20 cellular contexts compared by ENCODE assay signal in the genomic region with DNA sequence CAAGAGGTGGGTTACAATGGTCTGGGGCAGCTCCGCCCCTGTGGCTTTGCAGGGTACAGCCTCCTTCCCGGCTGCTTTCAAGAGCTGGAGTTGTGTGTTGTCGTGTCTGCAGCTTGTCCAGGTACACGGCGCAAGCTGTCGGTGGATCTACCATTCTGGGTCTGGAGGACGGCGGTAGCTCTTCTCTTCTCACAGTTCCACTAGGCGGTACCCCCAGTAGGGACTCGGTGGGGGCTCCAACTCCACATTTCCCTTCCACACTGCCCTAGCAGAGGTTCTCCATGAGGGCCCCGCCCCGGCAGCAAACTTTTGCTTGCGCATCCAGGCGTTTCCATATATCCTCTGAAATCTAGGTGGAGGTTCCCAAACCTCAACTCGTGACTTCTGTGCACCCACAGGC. TPM values are rescaled to one million over a fixed set of nuclear protein-coding genes. Genes with fewer than 3 reads are reported as not detected.
DNase-seq lines count a peak whose midpoint lies in the region; ATAC-seq, FAIRE-seq and TF ChIP-seq lines count a peak whose summit lies in the region.
"Had no signal": no experiment of that assay in that cellular context is flagged by ENCODE, and none has a peak within 500 bp of the region (broad histone marks: within the 10 kb centered on the region; RNA-seq: fewer than 3 reads in every experiment).

No MANE protein-coding gene starts in this region.

- H3K27ac ChIP-seq in K562 (ENCODE audit: extremely low read depth, low read depth, low read length): no peak overlapping the region
- H3K27ac ChIP-seq in mammary epithelial cell (ENCODE audit: insufficient read depth, low read depth, low read length): no peak overlapping the region
- H3K27ac ChIP-seq: 22Rv1, A549, C4-2B had no signal

- in situ Hi-C loops in K562 (cut with MboI): no loop called here
- in situ Hi-C loops in mammary epithelial cell (cut with MboI; ENCODE audit: low sequenced_read_pairs in 2 of 2): no loop called here

- POLR2A ChIA-PET in K562 (lab: Yijun Ruan, JAX): interaction anchor here (0.6 to 0.8 kb wide), 3 partner anchors 16 to 100 kb away, joined by 3 to 4 read pairs (median 3); no protein-coding TSS in a partner anchor

- no peak for TF ChIP-seq EP300 in K562 (IDR thresholded peaks at IDR 0.05; ENCODE audit: low read length)

- no peak overlapping the region for H2AFZ ChIP-seq in K562 (ENCODE audit: low read depth, low read length)
- no peak overlapping the region for H2AFZ ChIP-seq in mammary epithelial cell (ENCODE audit: low read depth, low read length)

- no peaks in the 10 kb centered on the region for H3K27me3 ChIP-seq in K562 (ENCODE audit: control insufficient read depth in 2 of 2, insufficient read depth in 2 of 2, low read length in 2 of 2)
- no peaks in the 10 kb centered on the region for H3K27me3 ChIP-seq in mammary epithelial cell (ENCODE audit: insufficient read depth, low read length)

- H3K9ac ChIP-seq in K562 (ENCODE audit: insufficient read depth in 1 of 2, low read depth in 2 of 2, low read length in 2 of 2) (no peak overlapping the region), mammary epithelial cell (ENCODE audit: insufficient read depth, low read length) (no peak overlapping the region)

- TF ChIP-seq POLR2A in K562 (conservative IDR thresholded peaks at IDR 0.05): no peak

- H3K4me3 ChIP-seq in K562 (no peak overlapping the region), mammary epithelial cell (replicated peaks in 1 of 3; ENCODE audit: insufficient read depth in 1 of 3, low read depth in 2 of 3, low read length in 3 of 3) (no peak overlapping the region)
- H3K4me3 ChIP-seq: A549, HAP-1 had no signal

- no peak for ATAC-seq in Right ventricle myocardium inferior
- no peak for ATAC-seq in left ventricle myocardium superior
- 0 out of 3 replicates have a peak, but pooled peaks have one; percentile 6 for ATAC-seq in K562
- ATAC-seq: A549 had no signal

- no TSS peak for BruUV-seq in K562 (replicated peaks; lab: Mats Ljungman, UMichigan)
- no TSS peak for BruUV-seq in mammary epithelial cell (replicated peaks; lab: Mats Ljungman, UMichigan)

- dilution Hi-C loops in mammary epithelial cell (cut with HindIII; ENCODE audit: low sequenced_read_pairs): no loop called here

- FAIRE-seq in K562 (lab: Jason Lieb, UNC): no peak
- FAIRE-seq: A549, GM12892, GM18507 had no signal

- no peak for TF ChIP-seq CTCF in K562 (IDR thresholded peaks at IDR 0.05 in 2 of 3, conservative IDR thresholded peaks at IDR 0.05 in 1 of 3; ENCODE audit: insufficient read depth in 2 of 3, low read depth in 1 of 3, low read length in 3 of 3)
- TF ChIP-seq CTCF in mammary epithelial cell (conservative IDR thresholded peaks at IDR 0.05 in 1 of 2, IDR thresholded peaks at IDR 0.05 in 1 of 2; ENCODE audit: extremely low read depth in 1 of 2, insufficient read depth in 1 of 2, low read depth in 1 of 2, low read length in 2 of 2): no peak

- 84% methylated on average over 15 of the region's 15 CpGs for WGBS in K562 (ENCODE audit: insufficient coverage, low coverage, missing lambda C conversion rate)
- WGBS in mammary epithelial cell (ENCODE audit: low coverage, missing lambda C conversion rate): over 99% methylated on average over 12 of the region's 15 CpGs

- H3K36me3 ChIP-seq in K562 (ENCODE audit: control insufficient read depth, insufficient read depth, low read length): no peaks in the 10 kb centered on the region
- no peaks in the 10 kb centered on the region for H3K36me3 ChIP-seq in mammary epithelial cell (ENCODE audit: insufficient read depth, low read length)
- H3K36me3 ChIP-seq: HAP-1 had no signal

- intact Hi-C loops in Right ventricle myocardium inferior (cut with DNase I): no loop called here
- intact Hi-C loops in left ventricle myocardium superior (cut with micrococcal nuclease): no loop called here
- intact Hi-C loops in K562 (cut with micrococcal nuclease): loop anchor here (5.0 kb wide), 1 partner anchor 43 kb away; no protein-coding TSS in a partner anchor
- intact Hi-C loops in posterior vena cava (cut with DNase I): no loop called here
- intact Hi-C loops in mammary epithelial cell (cut with micrococcal nuclease): no loop called here

- H3K4me2 ChIP-seq in K562 (ENCODE audit: insufficient read depth, low read length) (no peak overlapping the region), mammary epithelial cell (ENCODE audit: insufficient read depth, low read depth, low read length) (no peak overlapping the region)
- H3K4me2 ChIP-seq: A549 had no signal

- H3K4me1 ChIP-seq in K562 (replicated peaks in 1 of 2; ENCODE audit: control insufficient read depth in 2 of 2, insufficient read depth in 2 of 2, low read length in 2 of 2) (peaks cover 14 to 20% of the 10 kb centered on the region in 2 experiments; a peak in 4 of 5 replicates), mammary epithelial cell (ENCODE audit: insufficient read depth, low read length) (peaks cover 26% of the 10 kb centered on the region)
- H3K4me1 ChIP-seq: HAP-1 had no signal

- DNase-seq in Right ventricle myocardium inferior (ENCODE audit: missing footprints) (peak; percentile 28), left ventricle myocardium superior (no peak), K562 (ENCODE audit: extremely low read depth in 1 of 4, low spot score in 3 of 4) (no peak), posterior vena cava (ENCODE audit: low spot score) (peak; percentile 66), mammary epithelial cell (no peak), NCI-H345 treated with DMSO at 0.1 percent for 48 hours (lab: John Stamatoyannopoulos, UW; ENCODE audit: unreplicated experiment) (no peak)
- DNase-seq: AML-193; CD4-positive, alpha-beta T cell; DMS153; DMS79; GDM1; GOT3 had no signal

- H4K20me1 ChIP-seq in K562 (replicated peaks; ENCODE audit: control insufficient read depth, insufficient read depth, low read length) (no peaks in the 10 kb centered on the region), mammary epithelial cell (ENCODE audit: insufficient read depth, low read length) (no peaks in the 10 kb centered on the region)

- no peak for TF ChIP-seq RAD21 in K562 (CRISPR knock-in tag; conservative IDR thresholded peaks at IDR 0.05 in 1 of 2, IDR thresholded peaks at IDR 0.05 in 1 of 2)

- CTCF ChIA-PET in K562 (lab: Yijun Ruan, JAX; ENCODE audit: low intra/inter-chr PET ratio): no interaction called here
- CTCF ChIA-PET in mammary epithelial cell (lab: Charles Lee; ENCODE audit: low non-redundant PET): no interaction called here

- H3K9me1 ChIP-seq in K562 (ENCODE audit: control insufficient read depth, insufficient read depth, low read length): no peaks in the 10 kb centered on the region

- H3K9me3 ChIP-seq in K562 (replicated peaks; ENCODE audit: control insufficient read depth, insufficient read depth, low read depth, low read length) (no peaks in the 10 kb centered on the region), mammary epithelial cell (replicated peaks; ENCODE audit: insufficient read depth, low read length) (no peaks in the 10 kb centered on the region)
- H3K9me3 ChIP-seq: A549, HAP-1 had no signal

- H3K79me2 ChIP-seq in K562 (ENCODE audit: control insufficient read depth, insufficient read depth, low read length) (no peaks in the 10 kb centered on the region), mammary epithelial cell (ENCODE audit: insufficient read depth, low read length) (no peaks in the 10 kb centered on the region)

RNA-seq across cellular contexts. Expression of gene CDCP2, which starts 12.3 kb away (rescaled TPM):
- total RNA-seq in Right ventricle myocardium inferior (not detected), left ventricle myocardium superior (not detected), K562 (2014; rRNA removed) (not detected in 2 replicates), K562 (2014; rRNA removed; fragmentation: Illumina TruSeq; extraction: Trizol) (0.06 TPM in 1 of 2 replicates, not detected in the other), K562 (2015; rRNA removed; fragmentation: Illumina TruSeq; extraction: Trizol) (not detected in 2 replicates), K562 (2021) (not detected in 2 replicates), posterior vena cava (under 1 TPM; 0.51 to 0.86 TPM), mammary epithelial cell (not detected)
- total RNA-seq in K562 (2011; cell fraction: chromatin; rRNA removed; ENCODE audit: low replicate concordance): 0.14 and 0.21 TPM in 2 replicates
- total RNA-seq in K562 (2011; cell fraction: nucleolus; rRNA removed): not detected in 2 replicates
- total RNA-seq in K562 (2011; cell fraction: nucleoplasm; rRNA removed): 0.22 TPM in 1 of 2 replicates, not detected in the other
- polyA plus RNA-seq in K562 (2011; rRNA removed) (not detected in 2 replicates), K562 (2014; fragmentation: Illumina TruSeq; extraction: Trizol) (not detected in 2 replicates), K562 (2014; fragmentation: Nextera tagmentation; extraction: Ambion mirVana) (not detected), K562 (2014; rRNA removed) (0.05 TPM in 1 of 2 replicates, not detected in the other), mammary epithelial cell (not detected)
- 0.03 TPM in 1 of 2 replicates, not detected in the other for polyA plus RNA-seq in K562 (2011; cell fraction: cytosol; rRNA removed)
- not detected in 2 replicates for polyA plus RNA-seq in K562 (2011; cell fraction: nucleus; rRNA removed)
- not detected in 2 replicates for polyA plus RNA-seq in K562 (2012)
- 0.09 TPM in 1 of 2 replicates, not detected in the other for polyA minus RNA-seq in K562 (2011; rRNA and poly(A)+ RNA removed)
- polyA minus RNA-seq in K562 (2011; cell fraction: cytosol; rRNA and poly(A)+ RNA removed): not detected in 2 replicates
- polyA minus RNA-seq in K562 (2011; cell fraction: nucleus; rRNA and poly(A)+ RNA removed): not detected in 2 replicates
- polyA minus RNA-seq in mammary epithelial cell: not detected
- total RNA-seq: CD4-positive, alpha-beta T cell; Daoy had no signal
- polyA plus RNA-seq: A549, BJ had no signal

RNA-seq across cellular contexts. Expression of gene CYB5RL, which starts 34.7 kb away (rescaled TPM):
- total RNA-seq in Right ventricle myocardium inferior: 3.9 TPM
- total RNA-seq in left ventricle myocardium superior: 5.9 TPM
- 21.5 and 31.8 TPM in 2 replicates for total RNA-seq in K562 (2011; cell fraction: chromatin; rRNA removed; ENCODE audit: low replicate concordance)
- 25.8 and 27.7 TPM in 2 replicates for total RNA-seq in K562 (2011; cell fraction: nucleolus; rRNA removed)
- 22.4 and 29.6 TPM in 2 replicates for total RNA-seq in K562 (2011; cell fraction: nucleoplasm; rRNA removed)
- 7.9 and 9.6 TPM in 2 replicates for total RNA-seq in K562 (2014; rRNA removed)
- 8.3 and 11.2 TPM in 2 replicates for total RNA-seq in K562 (2014; rRNA removed; fragmentation: Illumina TruSeq; extraction: Trizol)
- 10.5 and 12.7 TPM in 2 replicates for total RNA-seq in K562 (2015; rRNA removed; fragmentation: Illumina TruSeq; extraction: Trizol)
- 15.2 and 16.9 TPM in 2 replicates for total RNA-seq in K562 (2021)
- polyA plus RNA-seq in K562 (2011; rRNA removed): 11.3 and 12.3 TPM in 2 replicates
- polyA plus RNA-seq in K562 (2011; cell fraction: cytosol; rRNA removed): 15.1 and 18.6 TPM in 2 replicates
- polyA plus RNA-seq in K562 (2011; cell fraction: nucleus; rRNA removed): 11.4 and 21.0 TPM in 2 replicates
- 9.8 and 11.3 TPM in 2 replicates for polyA plus RNA-seq in K562 (2012)
- polyA plus RNA-seq in K562 (2014; fragmentation: Illumina TruSeq; extraction: Trizol): 14.7 and 18.0 TPM in 2 replicates
- 1 to 10 TPM; 8.8 to 8.9 TPM for polyA plus RNA-seq in K562 (2014; fragmentation: Nextera tagmentation; extraction: Ambion mirVana)
- 9.4 and 13.3 TPM in 2 replicates for polyA plus RNA-seq in K562 (2014; rRNA removed)
- polyA minus RNA-seq in K562 (2011; rRNA and poly(A)+ RNA removed): 8.3 and 14.1 TPM in 2 replicates
- polyA minus RNA-seq in K562 (2011; cell fraction: cytosol; rRNA and poly(A)+ RNA removed): 6.2 and 7.9 TPM in 2 replicates
- 8.2 and 11.0 TPM in 2 replicates for polyA minus RNA-seq in K562 (2011; cell fraction: nucleus; rRNA and poly(A)+ RNA removed)
- 1 to 10 TPM; 5.0 to 6.7 TPM for total RNA-seq in posterior vena cava
- total RNA-seq in mammary epithelial cell: 1 to 10 TPM; 1.7 to 4.0 TPM
- 2.3 TPM for polyA plus RNA-seq in mammary epithelial cell
- 17.1 TPM for polyA minus RNA-seq in mammary epithelial cell

RNA-seq across cellular contexts. Expression of gene MRPL37, which starts 34.8 kb away (rescaled TPM):
- total RNA-seq in Right ventricle myocardium inferior (85.2 TPM), left ventricle myocardium superior (81.2 TPM), K562 (2014; rRNA removed) (193 and 248 TPM in 2 replicates), K562 (2014; rRNA removed; fragmentation: Illumina TruSeq; extraction: Trizol) (152 TPM in 2 replicates), K562 (2015; rRNA removed; fragmentation: Illumina TruSeq; extraction: Trizol) (175 and 180 TPM in 2 replicates), K562 (2021) (226 and 236 TPM in 2 replicates), posterior vena cava (10 to 100 TPM; 40.9 to 41.9 TPM), mammary epithelial cell (10 to 100 TPM; 90.9 to 96.2 TPM)
- total RNA-seq in K562 (2011; cell fraction: chromatin; rRNA removed; ENCODE audit: low replicate concordance): 14.4 and 25.2 TPM in 2 replicates
- 24.8 and 26.6 TPM in 2 replicates for total RNA-seq in K562 (2011; cell fraction: nucleolus; rRNA removed)
- 26.0 and 33.7 TPM in 2 replicates for total RNA-seq in K562 (2011; cell fraction: nucleoplasm; rRNA removed)
- polyA plus RNA-seq in K562 (2011; rRNA removed) (66.9 and 72.9 TPM in 2 replicates), K562 (2014; fragmentation: Illumina TruSeq; extraction: Trizol) (244 and 303 TPM in 2 replicates), K562 (2014; fragmentation: Nextera tagmentation; extraction: Ambion mirVana) (10 to 100 TPM; 52.2 to 79.7 TPM), K562 (2014; rRNA removed) (202 and 235 TPM in 2 replicates), mammary epithelial cell (37.5 TPM)
- polyA plus RNA-seq in K562 (2011; cell fraction: cytosol; rRNA removed): 93.0 and 93.1 TPM in 2 replicates
- polyA plus RNA-seq in K562 (2011; cell fraction: nucleus; rRNA removed): 36.4 and 42.0 TPM in 2 replicates
- 179 and 203 TPM in 2 replicates for polyA plus RNA-seq in K562 (2012)
- polyA minus RNA-seq in K562 (2011; rRNA and poly(A)+ RNA removed): 31.8 and 36.8 TPM in 2 replicates
- polyA minus RNA-seq in K562 (2011; cell fraction: cytosol; rRNA and poly(A)+ RNA removed): 32.4 and 42.5 TPM in 2 replicates
- polyA minus RNA-seq in K562 (2011; cell fraction: nucleus; rRNA and poly(A)+ RNA removed): 12.3 and 19.7 TPM in 2 replicates
- polyA minus RNA-seq in mammary epithelial cell: 99.3 TPM

Comparison
In these comparisons a context has a peak if more than half of its experiments do, and no peak if none do; other contexts are left out.
1. DNase-seq: peak in Right ventricle myocardium inferior (single experiment) and posterior vena cava (single experiment); none in left ventricle myocardium superior (single experiment), K562 (0 of 4), mammary epithelial cell (single experiment) and NCI-H345 treated with DMSO at 0.1 percent for 48 hours (single experiment).